ENCODE assay signal across 27 cellular contexts in the genomic region with DNA sequence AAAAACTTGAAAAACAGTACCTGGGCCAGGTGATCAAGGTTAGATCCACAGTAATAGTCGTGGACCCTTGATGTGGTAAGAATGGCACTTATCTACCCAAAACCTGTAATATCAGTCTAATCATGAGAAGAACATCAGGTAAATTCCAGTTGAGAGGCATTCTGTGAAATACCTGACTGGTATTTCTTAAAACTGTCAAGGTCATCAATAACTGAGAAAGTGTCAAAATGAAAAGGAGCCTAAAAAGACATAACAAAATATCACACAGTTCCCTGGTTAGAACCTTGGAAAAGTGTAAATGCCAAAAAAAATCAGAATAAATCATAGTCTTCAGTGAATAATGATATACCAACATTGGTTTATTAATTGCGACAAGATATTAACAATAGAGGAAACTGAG.
"Had no signal": no experiment of that assay in that cellular context is flagged by ENCODE, and none has a peak within 500 bp of the region (broad histone marks: within the 10 kb centered on the region; RNA-seq: fewer than 3 reads in every experiment).

No MANE protein-coding gene starts in this region.

- H3K9me3 ChIP-seq: esophagus squamous epithelium, gastrocnemius medialis, heart right ventricle, left lung, lower lobe of right lung had no signal

- H3K4me1 ChIP-seq: esophagus squamous epithelium, gastrocnemius medialis, heart right ventricle, left lung, lower lobe of right lung had no signal

- H3K27ac Mint-ChIP-seq: naive thymus-derived CD4-positive, alpha-beta T cell had no signal

- H3K9me3 Mint-ChIP-seq: naive thymus-derived CD4-positive, alpha-beta T cell had no signal

- H3K4me3 Mint-ChIP-seq: naive thymus-derived CD4-positive, alpha-beta T cell had no signal

- H3K36me3 Mint-ChIP-seq: naive thymus-derived CD4-positive, alpha-beta T cell had no signal

- H3K4me1 Mint-ChIP-seq: naive thymus-derived CD4-positive, alpha-beta T cell had no signal

- H3K36me3 ChIP-seq: esophagus squamous epithelium, gastrocnemius medialis, heart right ventricle, left lung, lower lobe of right lung had no signal

- FAIRE-seq: colon, endometrium, islet of Langerhans, keratinocyte had no signal

- H3K27me3 ChIP-seq: dorsolateral prefrontal cortex, esophagus squamous epithelium, gastrocnemius medialis, heart right ventricle, left lung had no signal

- ATAC-seq: esophagus mucosa; gastrocnemius medialis; heart right ventricle; left cardiac atrium; left lung; left ventricle myocardium superior; lower lobe of right lung; naive thymus-derived CD4-positive, alpha-beta T cell had no signal

- H3K27ac ChIP-seq: coronary artery, dorsolateral prefrontal cortex, epithelial cell of prostate, esophagus squamous epithelium, gastrocnemius medialis, heart right ventricle, left lung, lower lobe of right lung had no signal

- H3K4me3 ChIP-seq: coronary artery, dorsolateral prefrontal cortex, esophagus squamous epithelium, gastrocnemius medialis, heart right ventricle, left lung, lower lobe of right lung had no signal

- DNase-seq: dermis blood vessel endothelial cell; dorsolateral prefrontal cortex; effector CD4-positive, alpha-beta T cell; effector memory CD4-positive, alpha-beta T cell; erythroblast; esophagus squamous epithelium; foreskin fibroblast; foreskin melanocyte; gastrocnemius medialis; glutamatergic neuron; head of caudate nucleus; heart right ventricle; hippocampal formation; left cardiac atrium; left lung; left ventricle myocardium superior; lower lobe of right lung; mesenchymal stem cell; midbrain; naive thymus-derived CD4-positive, alpha-beta T cell had no signal
